24 cellular contexts compared by ENCODE assay signal in genomic region chr5:145848854-145849253, GRCh38. TPM values are rescaled to one million over a fixed set of nuclear protein-coding genes. Genes with fewer than 3 reads are reported as not detected.
DNase-seq lines count a peak whose midpoint lies in the region; ATAC-seq, FAIRE-seq and TF ChIP-seq lines count a peak whose summit lies in the region.
"Had no signal": no experiment of that assay in that cellular context is flagged by ENCODE, and none has a peak within 500 bp of the region (broad histone marks: within the 10 kb centered on the region; RNA-seq: fewer than 3 reads in every experiment).

No MANE protein-coding gene starts in this region.

- H2AFZ ChIP-seq in K562 (ENCODE audit: low read depth, low read length) (peak overlapping the region; percentile 71), keratinocyte (ENCODE audit: control insufficient read depth, low read length) (no peak overlapping the region), Karpas-422 (ENCODE audit: low read length) (no peak overlapping the region)

- H4K20me1 ChIP-seq in K562 (replicated peaks; ENCODE audit: control insufficient read depth, insufficient read depth, low read length) (no peaks in the 10 kb centered on the region), keratinocyte (ENCODE audit: control insufficient read depth, extremely low read depth, insufficient read depth, low read length) (no peaks in the 10 kb centered on the region), Karpas-422 (ENCODE audit: insufficient read depth, low read depth, low read length) (no peaks in the 10 kb centered on the region)

- FAIRE-seq in H54 (lab: Jason Lieb, UNC) = peak; percentile 94
- no peak for FAIRE-seq in K562 (lab: Jason Lieb, UNC)
- FAIRE-seq in keratinocyte (lab: Jason Lieb, UNC) = peak; percentile 75
- FAIRE-seq: GM19239 had no signal

- ATAC-seq in K562 = no peak
- ATAC-seq: effector memory CD8-positive, alpha-beta T cell; psoas muscle had no signal

- POLR2A ChIA-PET in K562 (lab: Yijun Ruan, JAX) = interaction anchor here (2.0 kb wide), 1 partner anchor 14 kb away, joined by 10 read pairs; the partner anchor contains the start of gene PRELID2

- H3K4me2 ChIP-seq in K562 (ENCODE audit: insufficient read depth, low read length) (no peak overlapping the region), keratinocyte (ENCODE audit: control insufficient read depth, extremely low read depth, insufficient read depth, low read depth, low read length) (peak overlapping the region; percentile 52), Karpas-422 (ENCODE audit: low read depth, low read length, poor library complexity, severe bottlenecking) (no peak overlapping the region)

- TF ChIP-seq CTCF in K562 (IDR thresholded peaks at IDR 0.05 in 2 of 3, conservative IDR thresholded peaks at IDR 0.05 in 1 of 3; ENCODE audit: insufficient read depth in 2 of 3, low read depth in 1 of 3, low read length in 3 of 3) (no peak), keratinocyte (optimal IDR thresholded peaks at IDR 0.05 in 1 of 3, IDR thresholded peaks at IDR 0.05 in 1 of 3, conservative IDR thresholded peaks at IDR 0.05 in 1 of 3; ENCODE audit: extremely low read depth in 1 of 3, insufficient read depth in 2 of 3, low read length in 3 of 3) (no peak)

- dilution Hi-C loops in keratinocyte (cut with MboI; ENCODE audit: extremely low pct_ligation_motif_present, low sequenced_read_pairs) = no loop called here

- TF ChIP-seq EP300 in K562 (IDR thresholded peaks at IDR 0.05; ENCODE audit: low read length) = no peak

- DNase-seq in H54 (ENCODE audit: insufficient read length, low spot score) (peak; percentile 15), NCI-H2107 (lab: John Stamatoyannopoulos, UW) (peak; percentile 7), K562 (ENCODE audit: extremely low read depth in 1 of 4, low spot score in 3 of 4) (peak in 1 of 4 experiments; percentile 48), keratinocyte (ENCODE audit: low read depth, low spot score) (peak; percentile 40), OCI-M2 (lab: John Stamatoyannopoulos, UW; ENCODE audit: unreplicated experiment) (no peak), AG20443 (ENCODE audit: low spot score) (no peak), Karpas-422 (no peak), SIG-M5 treated with dmso at 0.1 percent for 504 hours (lab: John Stamatoyannopoulos, UW; ENCODE audit: unreplicated experiment) (no peak)
- DNase-seq: activated CD4-positive, alpha-beta T cell treated with anti-CD3 and anti-CD28 coated beads, Interleukin-2, amount 50 U/mL, for 4 hours; activated T-cell treated with anti-CD3 and anti-CD28 coated beads, Interleukin-2, amount 50 U/mL, for 24 hours; central memory CD4-positive, alpha-beta T cell; DMS153; effector memory CD8-positive, alpha-beta T cell; head of caudate nucleus; NCI-H1105; nephron progenitor cell; psoas muscle; stimulated activated naive CD4-positive, alpha-beta T cell; trophoblast cell had no signal

- H3K27ac ChIP-seq in K562 (ENCODE audit: extremely low read depth, low read depth, low read length) (peak overlapping the region; percentile 5; the same call in 1 of the 3 replicates), keratinocyte (ENCODE audit: control insufficient read depth, insufficient read depth, low read length) (peak overlapping the region; percentile 45), Karpas-422 (ENCODE audit: low read length) (no peak overlapping the region)
- H3K27ac ChIP-seq: C4-2B, psoas muscle, SK-N-MC had no signal

- BruUV-seq in K562 (replicated peaks; lab: Mats Ljungman, UMichigan) = no TSS peak

- no peaks in the 10 kb centered on the region for H3K36me3 ChIP-seq in K562 (ENCODE audit: control insufficient read depth, insufficient read depth, low read length)
- no peaks in the 10 kb centered on the region for H3K36me3 ChIP-seq in keratinocyte (ENCODE audit: control insufficient read depth in 2 of 2, extremely low read depth in 1 of 2, insufficient read depth in 2 of 2, low read length in 2 of 2)
- no peaks in the 10 kb centered on the region for H3K36me3 ChIP-seq in Karpas-422 (ENCODE audit: insufficient read depth, low read length)

- H3K9me1 ChIP-seq in K562 (ENCODE audit: control insufficient read depth, insufficient read depth, low read length) (no peaks in the 10 kb centered on the region), keratinocyte (ENCODE audit: control insufficient read depth, extremely low read depth, insufficient read depth, low read length) (no peaks in the 10 kb centered on the region)

- H3K27me3 ChIP-seq in K562 (ENCODE audit: control insufficient read depth in 2 of 2, insufficient read depth in 2 of 2, low read length in 2 of 2) (no peaks in the 10 kb centered on the region), keratinocyte (ENCODE audit: control insufficient read depth, extremely low read depth, insufficient read depth, low read length) (no peaks in the 10 kb centered on the region), Karpas-422 (ENCODE audit: low read length) (no peaks in the 10 kb centered on the region)

- TF ChIP-seq POLR2A in H54 (IDR thresholded peaks at IDR 0.05; ENCODE audit: low read depth, low read length) = no peak
- TF ChIP-seq POLR2A in K562 (conservative IDR thresholded peaks at IDR 0.05) = no peak

- no peaks in the 10 kb centered on the region for H3K9me2 ChIP-seq in Karpas-422 (replicated peaks; ENCODE audit: insufficient read depth, low read length)

- CTCF ChIA-PET in K562 (lab: Yijun Ruan, JAX; ENCODE audit: low intra/inter-chr PET ratio) = no interaction called here

- H3K9ac ChIP-seq in K562 (ENCODE audit: insufficient read depth in 1 of 2, low read depth in 2 of 2, low read length in 2 of 2) = no peak overlapping the region
- no peak overlapping the region for H3K9ac ChIP-seq in keratinocyte (ENCODE audit: control insufficient read depth, extremely low read depth, insufficient read depth, low read length)
- no peak overlapping the region for H3K9ac ChIP-seq in Karpas-422 (ENCODE audit: low read length)

- no peak for TF ChIP-seq RAD21 in K562 (CRISPR knock-in tag; conservative IDR thresholded peaks at IDR 0.05 in 1 of 2, IDR thresholded peaks at IDR 0.05 in 1 of 2)

- in situ Hi-C loops in K562 (cut with MboI) = no loop called here

- no peaks in the 10 kb centered on the region for H3K9me3 ChIP-seq in K562 (replicated peaks; ENCODE audit: control insufficient read depth, insufficient read depth, low read depth, low read length)
- no peaks in the 10 kb centered on the region for H3K9me3 ChIP-seq in keratinocyte (ENCODE audit: control insufficient read depth, low read depth, low read length)
- H3K9me3 ChIP-seq in Karpas-422 (ENCODE audit: low read length) = no peaks in the 10 kb centered on the region
- H3K9me3 ChIP-seq: psoas muscle had no signal

- H3K4me1 ChIP-seq in K562 (replicated peaks in 1 of 2; ENCODE audit: control insufficient read depth in 2 of 2, insufficient read depth in 2 of 2, low read length in 2 of 2) (peaks cover 4 to 43% of the 10 kb centered on the region in 2 experiments; a peak in 4 of 5 replicates), keratinocyte (ENCODE audit: control insufficient read depth, extremely low read depth, insufficient read depth, low read length) (peaks cover 23% of the 10 kb centered on the region), Karpas-422 (ENCODE audit: low read length) (no peaks in the 10 kb centered on the region)
- H3K4me1 ChIP-seq: psoas muscle had no signal

- WGBS in K562 (ENCODE audit: insufficient coverage, low coverage, missing lambda C conversion rate) = 33% methylated on average over 1 of the region's 1 CpG

- H3K79me2 ChIP-seq in K562 (ENCODE audit: control insufficient read depth, insufficient read depth, low read length) (no peaks in the 10 kb centered on the region), keratinocyte (ENCODE audit: control insufficient read depth, insufficient read depth, low read length) (no peaks in the 10 kb centered on the region), Karpas-422 (ENCODE audit: low read length) (no peaks in the 10 kb centered on the region)

- intact Hi-C loops in K562 (cut with micrococcal nuclease) = no loop called here

- no peak overlapping the region for H3K4me3 ChIP-seq in K562
- H3K4me3 ChIP-seq in keratinocyte (ENCODE audit: control insufficient read depth in 2 of 3, extremely low read depth in 1 of 3, insufficient read depth in 2 of 3, low read depth in 1 of 3, low read length in 3 of 3) = no peak overlapping the region
- H3K4me3 ChIP-seq in Karpas-422 (ENCODE audit: low read length) = no peak overlapping the region
- H3K4me3 ChIP-seq: psoas muscle, SK-N-MC had no signal

RNA-seq across cellular contexts. Expression of gene PRELID2, which starts 13.7 kb away (rescaled TPM):
- 98.0 and 157 TPM in 2 replicates for total RNA-seq in K562 (2011; cell fraction: chromatin; rRNA removed; ENCODE audit: low replicate concordance)
- total RNA-seq in K562 (2011; cell fraction: nucleolus; rRNA removed) = 44.4 and 52.9 TPM in 2 replicates
- total RNA-seq in K562 (2011; cell fraction: nucleoplasm; rRNA removed) = 98.7 and 150 TPM in 2 replicates
- 42.7 and 68.2 TPM in 2 replicates for total RNA-seq in K562 (2014; rRNA removed)
- 34.1 and 36.8 TPM in 2 replicates for total RNA-seq in K562 (2014; rRNA removed; fragmentation: Illumina TruSeq; extraction: Trizol)
- total RNA-seq in K562 (2015; rRNA removed; fragmentation: Illumina TruSeq; extraction: Trizol) = 27.3 and 30.1 TPM in 2 replicates
- total RNA-seq in K562 (2021) = 20.1 and 23.7 TPM in 2 replicates
- 23.0 and 28.8 TPM in 2 replicates for polyA plus RNA-seq in K562 (2011; rRNA removed)
- polyA plus RNA-seq in K562 (2011; cell fraction: cytosol; rRNA removed) = 4.8 and 12.2 TPM in 2 replicates
- 24.7 and 26.4 TPM in 2 replicates for polyA plus RNA-seq in K562 (2011; cell fraction: nucleus; rRNA removed)
- polyA plus RNA-seq in K562 (2012) = 13.1 and 14.4 TPM in 2 replicates
- polyA plus RNA-seq in K562 (2014; fragmentation: Illumina TruSeq; extraction: Trizol) = 21.5 and 23.9 TPM in 2 replicates
- 1 to 10 TPM; 6.4 to 7.8 TPM for polyA plus RNA-seq in K562 (2014; fragmentation: Nextera tagmentation; extraction: Ambion mirVana)
- 34.7 and 35.0 TPM in 2 replicates for polyA plus RNA-seq in K562 (2014; rRNA removed)
- polyA minus RNA-seq in K562 (2011; rRNA and poly(A)+ RNA removed) = 56.7 and 88.0 TPM in 2 replicates
- 18.0 and 22.5 TPM in 2 replicates for polyA minus RNA-seq in K562 (2011; cell fraction: cytosol; rRNA and poly(A)+ RNA removed)
- polyA minus RNA-seq in K562 (2011; cell fraction: nucleus; rRNA and poly(A)+ RNA removed) = 77.7 and 125 TPM in 2 replicates
- 2.0 to 6.5 TPM (median 5.1 TPM) in 3 replicates for polyA plus RNA-seq in keratinocyte
- 0.45 TPM for polyA plus RNA-seq in keratinocyte (2011; ENCODE audit: low read depth)
- polyA plus RNA-seq in keratinocyte (2011; cell fraction: cytosol; rRNA removed) = 3.7 and 4.2 TPM in 2 replicates
- 2.6 and 2.7 TPM in 2 replicates for polyA plus RNA-seq in keratinocyte (2011; cell fraction: nucleus; rRNA removed)
- polyA plus RNA-seq in keratinocyte (2012; ENCODE audit: low replicate concordance) = 1.0 and 5.6 TPM in 2 replicates
- polyA minus RNA-seq in keratinocyte = 0.62 to 5.9 TPM (median 4.5 TPM) in 3 replicates
- polyA minus RNA-seq in keratinocyte (2011; cell fraction: cytosol; rRNA and poly(A)+ RNA removed) = 2.5 TPM
- 8.9 and 18.8 TPM in 2 replicates for polyA minus RNA-seq in keratinocyte (2011; cell fraction: nucleus; rRNA and poly(A)+ RNA removed)
- not detected in 2 replicates for total RNA-seq in Karpas-422 (2014; rRNA removed; shearing (Covaris generic); ENCODE audit: low replicate concordance)

RNA-seq across cellular contexts. Expression of gene GRXCR2, which starts 24.0 kb away (rescaled TPM):
- not detected in 2 replicates for total RNA-seq in K562 (2011; cell fraction: chromatin; rRNA removed; ENCODE audit: low replicate concordance)
- total RNA-seq in K562 (2011; cell fraction: nucleolus; rRNA removed) = not detected in 2 replicates
- not detected in 2 replicates for total RNA-seq in K562 (2011; cell fraction: nucleoplasm; rRNA removed)
- not detected in 2 replicates for total RNA-seq in K562 (2014; rRNA removed)
- not detected in 2 replicates for total RNA-seq in K562 (2014; rRNA removed; fragmentation: Illumina TruSeq; extraction: Trizol)
- total RNA-seq in K562 (2015; rRNA removed; fragmentation: Illumina TruSeq; extraction: Trizol) = not detected in 2 replicates
- total RNA-seq in K562 (2021) = not detected in 2 replicates
- polyA plus RNA-seq in K562 (2011; rRNA removed) = not detected in 2 replicates
- not detected in 2 replicates for polyA plus RNA-seq in K562 (2011; cell fraction: cytosol; rRNA removed)
- not detected in 2 replicates for polyA plus RNA-seq in K562 (2011; cell fraction: nucleus; rRNA removed)
- polyA plus RNA-seq in K562 (2012) = not detected in 2 replicates
- not detected in 2 replicates for polyA plus RNA-seq in K562 (2014; fragmentation: Illumina TruSeq; extraction: Trizol)
- polyA plus RNA-seq in K562 (2014; fragmentation: Nextera tagmentation; extraction: Ambion mirVana) = not detected
- polyA plus RNA-seq in K562 (2014; rRNA removed) = not detected in 2 replicates
- polyA minus RNA-seq in K562 (2011; rRNA and poly(A)+ RNA removed) = not detected in 2 replicates
- polyA minus RNA-seq in K562 (2011; cell fraction: cytosol; rRNA and poly(A)+ RNA removed) = not detected in 2 replicates
- not detected in 2 replicates for polyA minus RNA-seq in K562 (2011; cell fraction: nucleus; rRNA and poly(A)+ RNA removed)
- 0.03 to 0.05 TPM in 2 of 3 replicates, not detected in the other for polyA plus RNA-seq in keratinocyte
- 0.17 TPM for polyA plus RNA-seq in keratinocyte (2011; ENCODE audit: low read depth)
- polyA plus RNA-seq in keratinocyte (2011; cell fraction: cytosol; rRNA removed) = 0.06 TPM in 2 replicates
- polyA plus RNA-seq in keratinocyte (2011; cell fraction: nucleus; rRNA removed) = 0.25 TPM in 1 of 2 replicates, not detected in the other
- not detected in 2 replicates for polyA plus RNA-seq in keratinocyte (2012; ENCODE audit: low replicate concordance)
- not detected in 3 replicates for polyA minus RNA-seq in keratinocyte
- not detected for polyA minus RNA-seq in keratinocyte (2011; cell fraction: cytosol; rRNA and poly(A)+ RNA removed)
- not detected in 2 replicates for polyA minus RNA-seq in keratinocyte (2011; cell fraction: nucleus; rRNA and poly(A)+ RNA removed)
- total RNA-seq in Karpas-422 (2014; rRNA removed; shearing (Covaris generic); ENCODE audit: low replicate concordance) = not detected in 2 replicates
- total RNA-seq: activated naive CD4-positive, alpha-beta T cell treated with anti-CD3 and anti-CD28 coated beads, Interleukin-2, amount 50 U/mL, for 72 hours; mesenteric fat pad; psoas muscle had no signal
- polyA plus RNA-seq: psoas muscle had no signal

Comparison
In these comparisons a context has a peak if more than half of its experiments do, and no peak if none do; other contexts are left out.
1. DNase-seq: peak in H54 (single experiment), NCI-H2107 (single experiment) and keratinocyte (single experiment); none in OCI-M2 (single experiment), AG20443 (single experiment), Karpas-422 (single experiment) and SIG-M5 treated with dmso at 0.1 percent for 504 hours (single experiment).
2. RNA of gene PRELID2, which starts 13.7 kb away (total RNA-seq): 20.1 to 157 TPM in K562; not detected in Karpas-422; every median in the first group is over 10 times any median in the second.